ENCODE assay signal across 1 cellular context in the genomic region with DNA sequence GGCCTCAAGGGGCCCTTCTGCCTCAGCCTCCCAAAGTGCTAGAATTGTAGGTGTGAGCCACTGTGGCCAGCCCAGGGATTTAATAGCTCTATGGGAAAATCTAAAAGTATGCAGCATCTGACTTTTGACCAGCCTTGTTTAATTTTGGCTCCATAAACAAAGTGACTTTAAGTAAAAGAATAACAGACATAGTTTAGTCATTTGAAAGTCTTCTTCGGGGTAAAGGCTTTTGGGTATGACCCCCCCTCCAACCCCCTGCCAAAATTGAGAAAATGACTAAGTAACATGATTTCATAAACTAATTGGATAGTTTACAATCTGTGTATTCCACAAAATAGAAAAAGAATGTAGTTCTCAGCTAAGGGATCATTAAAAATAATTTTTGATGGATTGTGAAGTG.
TF ChIP-seq lines count a peak whose summit lies in the region.

No MANE protein-coding gene starts in this region.

TF ChIP-seq in SK-N-SH, 30 proteins besides CTCF, POLR2A, EP300 and RAD21 (continued from another document):
- TF ChIP-seq, protein P1, sequence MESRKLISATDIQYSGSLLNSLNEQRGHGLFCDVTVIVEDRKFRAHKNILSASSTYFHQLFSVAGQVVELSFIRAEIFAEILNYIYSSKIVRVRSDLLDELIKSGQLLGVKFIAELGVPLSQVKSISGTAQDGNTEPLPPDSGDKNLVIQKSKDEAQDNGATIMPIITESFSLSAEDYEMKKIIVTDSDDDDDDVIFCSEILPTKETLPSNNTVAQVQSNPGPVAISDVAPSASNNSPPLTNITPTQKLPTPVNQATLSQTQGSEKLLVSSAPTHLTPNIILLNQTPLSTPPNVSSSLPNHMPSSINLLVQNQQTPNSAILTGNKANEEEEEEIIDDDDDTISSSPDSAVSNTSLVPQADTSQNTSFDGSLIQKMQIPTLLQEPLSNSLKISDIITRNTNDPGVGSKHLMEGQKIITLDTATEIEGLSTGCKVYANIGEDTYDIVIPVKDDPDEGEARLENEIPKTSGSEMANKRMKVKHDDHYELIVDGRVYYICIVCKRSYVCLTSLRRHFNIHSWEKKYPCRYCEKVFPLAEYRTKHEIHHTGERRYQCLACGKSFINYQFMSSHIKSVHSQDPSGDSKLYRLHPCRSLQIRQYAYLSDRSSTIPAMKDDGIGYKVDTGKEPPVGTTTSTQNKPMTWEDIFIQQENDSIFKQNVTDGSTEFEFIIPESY (IDR thresholded peaks at IDR 0.05; ENCODE audit: borderline replicate concordance, low read depth) = no peak
- TF ChIP-seq, protein P2, sequence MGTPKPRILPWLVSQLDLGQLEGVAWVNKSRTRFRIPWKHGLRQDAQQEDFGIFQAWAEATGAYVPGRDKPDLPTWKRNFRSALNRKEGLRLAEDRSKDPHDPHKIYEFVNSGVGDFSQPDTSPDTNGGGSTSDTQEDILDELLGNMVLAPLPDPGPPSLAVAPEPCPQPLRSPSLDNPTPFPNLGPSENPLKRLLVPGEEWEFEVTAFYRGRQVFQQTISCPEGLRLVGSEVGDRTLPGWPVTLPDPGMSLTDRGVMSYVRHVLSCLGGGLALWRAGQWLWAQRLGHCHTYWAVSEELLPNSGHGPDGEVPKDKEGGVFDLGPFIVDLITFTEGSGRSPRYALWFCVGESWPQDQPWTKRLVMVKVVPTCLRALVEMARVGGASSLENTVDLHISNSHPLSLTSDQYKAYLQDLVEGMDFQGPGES (IDR thresholded peaks at IDR 0.05; ENCODE audit: low read depth, low read length) = no peak
- TF ChIP-seq FOXJ3 (CRISPR knock-in tag; IDR thresholded peaks at IDR 0.05) = no peak
- TF ChIP-seq SMC3 (IDR thresholded peaks at IDR 0.05; ENCODE audit: low read depth, low read length) = no peak
- TF ChIP-seq ELF1 (IDR thresholded peaks at IDR 0.05) = no peak
- no peak for TF ChIP-seq POLR2AphosphoS5 (IDR thresholded peaks at IDR 0.05; ENCODE audit: low read depth, low read length)
- TF ChIP-seq JUND (IDR thresholded peaks at IDR 0.05) = no peak
- no peak for TF ChIP-seq GATA2 (CRISPR knock-in tag; IDR thresholded peaks at IDR 0.05)
- TF ChIP-seq YY1 (IDR thresholded peaks at IDR 0.05; ENCODE audit: low read depth) = no peak
